In the genomic region with DNA sequence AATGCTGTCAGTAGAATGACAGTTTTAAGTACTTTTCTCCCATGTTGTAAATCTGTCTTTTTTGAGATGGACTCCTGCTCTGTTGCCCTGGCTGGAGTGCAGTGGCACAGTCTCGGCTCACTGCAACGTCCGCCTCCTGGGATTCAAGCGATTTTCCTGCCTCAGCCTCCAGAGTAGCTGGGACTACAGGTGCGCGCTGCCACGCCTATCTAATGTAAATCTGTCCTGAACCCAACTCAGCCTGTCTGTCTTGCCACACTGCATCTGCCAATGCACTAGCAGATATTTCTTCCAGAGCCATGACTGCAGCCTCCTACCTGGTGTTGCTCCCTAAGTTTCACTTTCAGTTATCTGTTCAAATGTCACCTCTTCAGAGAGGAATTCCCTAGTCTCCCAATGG, we compare ENCODE assay signal across 15 cellular contexts.
A peak's percentile ranks its signal among the peaks of the same experiment; 100 is the strongest.
DNase-seq lines count a peak whose midpoint lies in the region; ATAC-seq, FAIRE-seq and TF ChIP-seq lines count a peak whose summit lies in the region.
"Had no signal": no experiment of that assay in that cellular context is flagged by ENCODE, and none has a peak within 500 bp of the region (broad histone marks: within the 10 kb centered on the region; RNA-seq: fewer than 3 reads in every experiment).

No MANE protein-coding gene starts in this region.

- no peak overlapping the region for H3K4me3 Mint-ChIP-seq in CD4-positive, alpha-beta T cell
- H3K4me3 Mint-ChIP-seq in activated naive CD4-positive, alpha-beta T cell treated with anti-CD3 and anti-CD28 coated beads, Interleukin-2, amount 10 ng/mL, durations not matched to agents 7 days and 5 days, result no peak overlapping the region
- H3K4me3 Mint-ChIP-seq: activated CD8-positive, alpha-beta T cell treated with anti-CD3 and anti-CD28 coated beads, Interleukin-2, amount 10 ng/mL, durations not matched to agents 7 days and 5 days; activated naive CD8-positive, alpha-beta T cell; dendritic cell treated with granulocyte-macrophage colony-stimulating factor and Interleukin-4, amounts not matched to agents 40 ng/mL and 50 ng/mL, for 4 days; memory B cell had no signal

- TF ChIP-seq RAD21 in K562 (CRISPR knock-in tag; conservative IDR thresholded peaks at IDR 0.05 in 1 of 2, IDR thresholded peaks at IDR 0.05 in 1 of 2) (no peak), liver (IDR thresholded peaks at IDR 0.05) (no peak)

- H3K27ac ChIP-seq in HUES6 (ENCODE audit: low read depth, low read length), result no peak overlapping the region
- H3K27ac ChIP-seq in K562 (ENCODE audit: extremely low read depth, low read depth, low read length), result no peak overlapping the region
- H3K27ac ChIP-seq in liver (ENCODE audit: low read depth in 1 of 2, low read length in 2 of 2), result peak overlapping the region; percentile 49 to 57
- no peak overlapping the region for H3K27ac ChIP-seq in CD4-positive, alpha-beta T cell (ENCODE audit: low read depth, low read length)
- H3K27ac ChIP-seq: transverse colon had no signal

- peak overlapping the region; percentile 56; the same call in 1 of the 2 replicates for H2AFZ ChIP-seq in K562 (ENCODE audit: low read depth, low read length)

- H3K9me3 ChIP-seq in HUES6 (ENCODE audit: control insufficient read depth, insufficient read depth, low read depth, low read length) (no peaks in the 10 kb centered on the region), K562 (replicated peaks; ENCODE audit: control insufficient read depth, insufficient read depth, low read depth, low read length) (no peaks in the 10 kb centered on the region), liver (ENCODE audit: control insufficient read depth in 4 of 4, low read length in 3 of 4) (no peaks in the 10 kb centered on the region)
- no peaks in the 10 kb centered on the region for H3K9me3 ChIP-seq in CD4-positive, alpha-beta T cell (ENCODE audit: control insufficient read depth, low read length)
- H3K9me3 ChIP-seq: transverse colon had no signal

- no peak overlapping the region for H3K27ac Mint-ChIP-seq in CD4-positive, alpha-beta T cell
- no peak overlapping the region for H3K27ac Mint-ChIP-seq in activated naive CD4-positive, alpha-beta T cell treated with anti-CD3 and anti-CD28 coated beads, Interleukin-2, amount 10 ng/mL, durations not matched to agents 7 days and 5 days
- H3K27ac Mint-ChIP-seq: activated CD8-positive, alpha-beta T cell treated with anti-CD3 and anti-CD28 coated beads, Interleukin-2, amount 10 ng/mL, durations not matched to agents 7 days and 5 days; activated naive CD8-positive, alpha-beta T cell; dendritic cell treated with granulocyte-macrophage colony-stimulating factor and Interleukin-4, amounts not matched to agents 40 ng/mL and 50 ng/mL, for 4 days; memory B cell had no signal

- peak overlapping the region; percentile 38; the same call in 1 of the 2 replicates for H3K4me2 ChIP-seq in K562 (ENCODE audit: insufficient read depth, low read length)

- 0% methylated on average over 7 of the region's 7 CpGs for WGBS in K562 (ENCODE audit: insufficient coverage, low coverage, missing lambda C conversion rate)
- 25% methylated on average over 7 of the region's 7 CpGs for WGBS in liver

- H3K27me3 ChIP-seq in HUES6 (ENCODE audit: control insufficient read depth, insufficient read depth, low read length) (no peaks in the 10 kb centered on the region), K562 (ENCODE audit: control insufficient read depth in 2 of 2, insufficient read depth in 2 of 2, low read length in 2 of 2) (peaks cover 7 to 12% of the 10 kb centered on the region in 2 experiments), liver (ENCODE audit: control insufficient read depth in 4 of 4, insufficient read depth in 4 of 4, low read length in 3 of 4) (no peaks in the 10 kb centered on the region)
- H3K27me3 ChIP-seq in CD4-positive, alpha-beta T cell (ENCODE audit: control insufficient read depth, insufficient read depth, low read length), result no peaks in the 10 kb centered on the region
- H3K27me3 ChIP-seq: transverse colon had no signal

- H4K20me1 ChIP-seq in K562 (replicated peaks; ENCODE audit: control insufficient read depth, insufficient read depth, low read length), result no peaks in the 10 kb centered on the region

- POLR2A ChIA-PET in K562 (lab: Yijun Ruan, JAX), result no interaction called here
- POLR2A ChIA-PET in CD4-positive, alpha-beta T cell (lab: Charles Lee), result no interaction called here

- ATAC-seq in K562 (no peak), GM21619 (IDR thresholded peaks at IDR 0.05; ENCODE audit: unreplicated experiment) (no peak), HG03135 (IDR thresholded peaks at IDR 0.05; ENCODE audit: unreplicated experiment) (no peak)
- ATAC-seq in CD4-positive, alpha-beta T cell (ENCODE audit: poor library complexity), result no peak
- ATAC-seq: activated CD8-positive, alpha-beta T cell treated with anti-CD3 and anti-CD28 coated beads, Interleukin-2, amount 10 ng/mL, durations not matched to agents 7 days and 5 days had no signal

- H3K9ac ChIP-seq in HUES6 (ENCODE audit: low read length), result no peak overlapping the region
- H3K9ac ChIP-seq in K562 (ENCODE audit: insufficient read depth in 1 of 2, low read depth in 2 of 2, low read length in 2 of 2), result peak overlapping the region in 1 of 2 experiments; percentile 61; a peak in 1 of 4 replicates
- peak overlapping the region in 1 of 2 donors; percentile 66 for H3K9ac ChIP-seq in liver (ENCODE audit: low read depth in 1 of 2, low read length in 2 of 2)

- H3K36me3 ChIP-seq in HUES6 (ENCODE audit: control insufficient read depth, insufficient read depth, low read length) (no peaks in the 10 kb centered on the region), K562 (ENCODE audit: control insufficient read depth, insufficient read depth, low read length) (no peaks in the 10 kb centered on the region), liver (ENCODE audit: control insufficient read depth in 4 of 4, insufficient read depth in 3 of 4, low read depth in 1 of 4, low read length in 3 of 4) (no peaks in the 10 kb centered on the region)
- H3K36me3 ChIP-seq: transverse colon had no signal

- intact Hi-C loops in K562 (cut with micrococcal nuclease), result loop anchor here (5.0 kb wide), 1 partner anchor 105 kb away; no protein-coding TSS in a partner anchor
- intact Hi-C loops in CD4-positive, alpha-beta T cell (cut with DNase I, micrococcal nuclease), result no loop called here

- H3K36me3 Mint-ChIP-seq in CD4-positive, alpha-beta T cell (ENCODE audit: low read depth), result no peaks in the 10 kb centered on the region
- H3K36me3 Mint-ChIP-seq in activated naive CD4-positive, alpha-beta T cell treated with anti-CD3 and anti-CD28 coated beads, Interleukin-2, amount 10 ng/mL, durations not matched to agents 7 days and 5 days, result no peaks in the 10 kb centered on the region
- H3K36me3 Mint-ChIP-seq: activated naive CD8-positive, alpha-beta T cell; memory B cell had no signal

- in situ Hi-C loops in K562 (cut with MboI), result no loop called here

- no peak for TF ChIP-seq EP300 in K562 (IDR thresholded peaks at IDR 0.05; ENCODE audit: low read length)

- H3K9me1 ChIP-seq in K562 (ENCODE audit: control insufficient read depth, insufficient read depth, low read length), result no peaks in the 10 kb centered on the region

- H3K4me1 ChIP-seq in HUES6 (ENCODE audit: control insufficient read depth, insufficient read depth, low read length) (peaks cover 26% of the 10 kb centered on the region), K562 (replicated peaks in 1 of 2; ENCODE audit: control insufficient read depth in 2 of 2, insufficient read depth in 2 of 2, low read length in 2 of 2) (no peaks in the 10 kb centered on the region), liver (ENCODE audit: control insufficient read depth in 4 of 4, insufficient read depth in 4 of 4, low read length in 3 of 4) (peaks cover 0 to 18% (median 12%) of the 10 kb centered on the region in 4 donors)

- TF ChIP-seq CTCF in K562 (IDR thresholded peaks at IDR 0.05 in 2 of 3, conservative IDR thresholded peaks at IDR 0.05 in 1 of 3; ENCODE audit: insufficient read depth in 2 of 3, low read depth in 1 of 3, low read length in 3 of 3) (no peak), liver (IDR thresholded peaks at IDR 0.05; ENCODE audit: low read depth, low read length, missing input control) (no peak)
- TF ChIP-seq CTCF in CD4-positive, alpha-beta T cell (IDR thresholded peaks at IDR 0.05), result no peak

- no peaks in the 10 kb centered on the region for H3K4me1 Mint-ChIP-seq in CD4-positive, alpha-beta T cell (ENCODE audit: low read depth)
- no peaks in the 10 kb centered on the region for H3K4me1 Mint-ChIP-seq in activated naive CD4-positive, alpha-beta T cell treated with anti-CD3 and anti-CD28 coated beads, Interleukin-2, amount 10 ng/mL, durations not matched to agents 7 days and 5 days
- H3K4me1 Mint-ChIP-seq: memory B cell had no signal

- no peak for FAIRE-seq in K562 (lab: Jason Lieb, UNC)

- no peaks in the 10 kb centered on the region for H3K27me3 Mint-ChIP-seq in CD4-positive, alpha-beta T cell
- H3K27me3 Mint-ChIP-seq in activated naive CD4-positive, alpha-beta T cell treated with anti-CD3 and anti-CD28 coated beads, Interleukin-2, amount 10 ng/mL, durations not matched to agents 7 days and 5 days, result no peaks in the 10 kb centered on the region
- H3K27me3 Mint-ChIP-seq: dendritic cell treated with granulocyte-macrophage colony-stimulating factor and Interleukin-4, amounts not matched to agents 40 ng/mL and 50 ng/mL, for 4 days had no signal

- H3K9me3 Mint-ChIP-seq in CD4-positive, alpha-beta T cell, result no peaks in the 10 kb centered on the region
- no peaks in the 10 kb centered on the region for H3K9me3 Mint-ChIP-seq in activated naive CD4-positive, alpha-beta T cell treated with anti-CD3 and anti-CD28 coated beads, Interleukin-2, amount 10 ng/mL, durations not matched to agents 7 days and 5 days
- H3K9me3 Mint-ChIP-seq: memory B cell had no signal

- H3K4me3 ChIP-seq in HUES6 (ENCODE audit: low read depth, low read length) (peak overlapping the region; percentile 12; the same call in 1 of the 2 replicates), K562 (0 out of 2 replicates have a peak overlapping the region, but pooled peaks have one; percentile 13), liver (ENCODE audit: low read depth in 1 of 3, low read length in 3 of 3) (peak overlapping the region; percentile 42 to 85 (median 62))

- no peak for TF ChIP-seq POLR2A in K562 (conservative IDR thresholded peaks at IDR 0.05)

- DNase-seq in A172 (ENCODE audit: low spot score) (peak; percentile 22), K562 (ENCODE audit: extremely low read depth in 1 of 4, low spot score in 3 of 4) (no peak)
- DNase-seq in CD4-positive, alpha-beta T cell, result no peak
- DNase-seq in activated naive CD4-positive, alpha-beta T cell treated with anti-CD3 and anti-CD28 coated beads, Interleukin-2, amount 10 ng/mL, durations not matched to agents 7 days and 5 days, result no peak
- DNase-seq: activated CD8-positive, alpha-beta T cell treated with anti-CD3 and anti-CD28 coated beads, Interleukin-2, amount 10 ng/mL, durations not matched to agents 7 days and 5 days; NCI-H1694; T-helper 1 cell; transverse colon had no signal

- no peaks in the 10 kb centered on the region for H3K79me2 ChIP-seq in K562 (ENCODE audit: control insufficient read depth, insufficient read depth, low read length)

- BruUV-seq in K562 (replicated peaks; lab: Mats Ljungman, UMichigan), result no TSS peak

- CTCF ChIA-PET in K562 (lab: Yijun Ruan, JAX; ENCODE audit: low intra/inter-chr PET ratio), result no interaction called here
- CTCF ChIA-PET in CD4-positive, alpha-beta T cell (lab: Charles Lee), result no interaction called here
- CTCF ChIA-PET in activated naive CD4-positive, alpha-beta T cell treated with anti-CD3 and anti-CD28 coated beads, Interleukin-2, amount 10 ng/mL, durations not matched to agents 7 days and 5 days (lab: Charles Lee), result no interaction called here

Comparison
In these comparisons a context has a peak if more than half of its experiments do, and no peak if none do; other contexts are left out.
1. H3K27ac ChIP-seq: peak in liver (2 of 2); none in HUES6 (single experiment), K562 (single experiment) and CD4-positive, alpha-beta T cell (single experiment).
2. H3K4me3 ChIP-seq: peak in every context shown above with its lines; median percentile 62 in liver; 13 in K562; 12 in HUES6.